Comparison of ENCODE assay signal across 8 cellular contexts in genomic region chr1:175481126-175482071, GRCh38.
DNase-seq lines count a peak whose midpoint lies in the region; ATAC-seq and TF ChIP-seq lines count a peak whose summit lies in the region.

No MANE protein-coding gene starts in this region.

- H3K79me2 ChIP-seq in GM23338 (replicated peaks; ENCODE audit: insufficient read depth) (no peaks in the 10 kb centered on the region), neural cell (replicated peaks; ENCODE audit: insufficient read depth, low read length) (no peaks in the 10 kb centered on the region)

- no peak overlapping the region for H3K9ac ChIP-seq in neural cell (ENCODE audit: low read length)

- no peaks in the 10 kb centered on the region for H3K9me2 ChIP-seq in GM23338 (ENCODE audit: insufficient read depth)
- no peaks in the 10 kb centered on the region for H3K9me2 ChIP-seq in neural cell (ENCODE audit: insufficient read depth, low read length)

- H3K4me3 Mint-ChIP-seq in GM23338 = no peak overlapping the region
- no peak overlapping the region for H3K4me3 Mint-ChIP-seq in endothelial cell (ENCODE audit: unreplicated experiment)

- H3K27me3 Mint-ChIP-seq in GM23338 (ENCODE audit: insufficient read depth, low read depth, poor library complexity) (peaks cover 4% of the 10 kb centered on the region), endothelial cell (ENCODE audit: unreplicated experiment) (peaks cover 4% of the 10 kb centered on the region)

- H4K20me1 ChIP-seq in GM23338 (replicated peaks; ENCODE audit: insufficient read depth) (no peaks in the 10 kb centered on the region), neural cell (ENCODE audit: insufficient read depth) (no peaks in the 10 kb centered on the region)

- TF ChIP-seq CTCF in BJ (IDR thresholded peaks at IDR 0.05; ENCODE audit: insufficient read depth, low read depth, low read length) (peak; percentile 52), GM23338 (conservative IDR thresholded peaks at IDR 0.05; ENCODE audit: low read depth in 2 of 2) (peak; percentile 62 to 67), endothelial cell (IDR thresholded peaks at IDR 0.05; ENCODE audit: unreplicated experiment) (peak; percentile 80), neural cell (IDR thresholded peaks at IDR 0.05; ENCODE audit: poor library complexity, severe bottlenecking) (peak; percentile 64)

- H3K4me1 Mint-ChIP-seq in GM23338 (no peaks in the 10 kb centered on the region), endothelial cell (ENCODE audit: unreplicated experiment) (peaks cover 20% of the 10 kb centered on the region)

- DNase-seq in BJ (ENCODE audit: low read depth) = no peak
- DNase-seq in GM23338 (ENCODE audit: low spot score) = peak; percentile 56
- DNase-seq in NCI-H748 (lab: John Stamatoyannopoulos, UW; ENCODE audit: unreplicated experiment) = peak; percentile 26
- DNase-seq in endothelial cell (ENCODE audit: low spot score) = peak; percentile 26
- no peak for DNase-seq in activated T-cell treated with anti-CD3 and anti-CD28 coated beads for 4 hours

- no peaks in the 10 kb centered on the region for H3F3A ChIP-seq in GM23338 (replicated peaks; ENCODE audit: low read depth)
- H3F3A ChIP-seq in neural cell (ENCODE audit: insufficient read depth, low read length, poor library complexity, severe bottlenecking) = no peaks in the 10 kb centered on the region

- H3K27me3 ChIP-seq in BJ (ENCODE audit: control insufficient read depth, insufficient read depth, low read length) = no peaks in the 10 kb centered on the region
- no peaks in the 10 kb centered on the region for H3K27me3 ChIP-seq in GM23338 (ENCODE audit: insufficient read depth)
- H3K27me3 ChIP-seq in neural cell (ENCODE audit: insufficient read depth, low read depth, low read length) = no peaks in the 10 kb centered on the region

- H3K9me3 ChIP-seq in neural cell (ENCODE audit: low read length) = no peaks in the 10 kb centered on the region

- TF ChIP-seq EP300 in neural cell (conservative IDR thresholded peaks at IDR 0.05; ENCODE audit: poor library complexity, severe bottlenecking) = no peak

- ATAC-seq in GM23338 (peak; percentile 69), GM18511 (IDR thresholded peaks at IDR 0.05; ENCODE audit: unreplicated experiment) (no peak), GM18907 (IDR thresholded peaks at IDR 0.05; ENCODE audit: unreplicated experiment) (no peak)

- H3K27ac Mint-ChIP-seq in GM23338 = no peak overlapping the region
- H3K27ac Mint-ChIP-seq in endothelial cell (ENCODE audit: unreplicated experiment) = peak overlapping the region; percentile 40

- TF ChIP-seq RAD21 in neural cell (conservative IDR thresholded peaks at IDR 0.05) = peak; percentile 67

- H3K9me3 Mint-ChIP-seq in GM23338 (no peaks in the 10 kb centered on the region), endothelial cell (ENCODE audit: unreplicated experiment) (no peaks in the 10 kb centered on the region)

- CTCF ChIA-PET in BJ (lab: Yijun Ruan, JAX) = interaction anchor here (1.0 to 1.7 kb wide), 6 partner anchors 9 to 593 kb away, joined by 3 to 6 read pairs (median 5); no protein-coding TSS in a partner anchor

- no peak overlapping the region for H3K4me3 ChIP-seq in BJ (ENCODE audit: low read depth, low read length)
- no peak overlapping the region for H3K4me3 ChIP-seq in GM23338
- no peak overlapping the region for H3K4me3 ChIP-seq in neural cell (ENCODE audit: low read length)

- H2AFZ ChIP-seq in GM23338 (no peak overlapping the region), neural cell (ENCODE audit: low read depth, low read length) (no peak overlapping the region)

- no peaks in the 10 kb centered on the region for H3K4me1 ChIP-seq in GM23338 (ENCODE audit: insufficient read depth)

- POLR2A ChIA-PET in BJ (lab: Charles Lee) = no interaction called here

- no peak overlapping the region for H3K27ac ChIP-seq in GM23338 (ENCODE audit: low read depth)
- H3K27ac ChIP-seq in neural cell (ENCODE audit: low read length) = no peak overlapping the region

- H3K36me3 ChIP-seq in BJ (ENCODE audit: control insufficient read depth, insufficient read depth, low read length) = no peaks in the 10 kb centered on the region
- H3K36me3 ChIP-seq in GM23338 (ENCODE audit: insufficient read depth) = no peaks in the 10 kb centered on the region
- no peaks in the 10 kb centered on the region for H3K36me3 ChIP-seq in neural cell (ENCODE audit: insufficient read depth, low read length)

- H3K36me3 Mint-ChIP-seq in GM23338 (ENCODE audit: low read depth) (no peaks in the 10 kb centered on the region), endothelial cell (ENCODE audit: low read depth, unreplicated experiment) (no peaks in the 10 kb centered on the region)

- no peak overlapping the region for H3K4me2 ChIP-seq in GM23338
- no peak overlapping the region for H3K4me2 ChIP-seq in neural cell (ENCODE audit: low read length)

TF ChIP-seq in GM23338, 12 proteins besides CTCF, POLR2A, EP300 and RAD21:
- TF ChIP-seq JUNB (IDR thresholded peaks at IDR 0.05; ENCODE audit: unreplicated experiment) = no peak
- TF ChIP-seq REST (IDR thresholded peaks at IDR 0.05; ENCODE audit: unreplicated experiment) = no peak
- TF ChIP-seq ZNF331 (CRISPR knock-in tag; IDR thresholded peaks at IDR 0.05; ENCODE audit: low read depth) = no peak

TF ChIP-seq in neural cell, 6 proteins besides CTCF, POLR2A, EP300 and RAD21:
- TF ChIP-seq REST (IDR thresholded peaks at IDR 0.05; ENCODE audit: borderline replicate concordance) (no peak), POLR2AphosphoS5 (IDR thresholded peaks at IDR 0.05) (no peak), SMC3 (conservative IDR thresholded peaks at IDR 0.05; ENCODE audit: poor library complexity) (peak; percentile 67), TAF1 (IDR thresholded peaks at IDR 0.05; ENCODE audit: low read depth) (no peak)

Comparison
In these comparisons a context has a peak if more than half of its experiments do, and no peak if none do; other contexts are left out.
1. DNase-seq: peak in GM23338 (single experiment), NCI-H748 (single experiment) and endothelial cell (single experiment); none in BJ (single experiment) and activated T-cell treated with anti-CD3 and anti-CD28 coated beads for 4 hours (single experiment).
2. Peak in every context shown above with its lines, with median percentiles within 50 percentile points of each other: CTCF ChIP-seq.